9 cellular contexts compared by ENCODE assay signal in the genomic region with DNA sequence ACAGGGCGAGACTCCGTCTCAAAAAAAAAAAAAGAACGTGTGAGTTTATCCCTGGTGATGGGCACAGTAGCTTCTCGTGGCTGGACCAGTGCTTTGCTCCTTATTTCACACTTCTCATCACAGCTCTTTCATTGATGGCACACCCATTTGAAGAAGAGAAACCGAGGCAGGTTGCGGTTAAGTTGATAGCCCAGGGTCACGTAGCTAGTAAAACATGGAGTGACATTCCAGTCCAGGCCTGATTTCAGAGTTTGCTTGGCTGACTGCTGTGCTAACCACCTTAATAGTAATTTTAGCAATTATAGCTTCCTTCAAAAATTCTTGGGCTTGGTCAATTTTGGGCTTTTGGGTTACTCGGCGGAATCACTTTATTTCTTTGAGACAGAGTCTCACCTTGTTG.
"Had no signal": no experiment of that assay in that cellular context is flagged by ENCODE, and none has a peak within 500 bp of the region (broad histone marks: within the 10 kb centered on the region; RNA-seq: fewer than 3 reads in every experiment).

No MANE protein-coding gene starts in this region.

- H3K27me3 Mint-ChIP-seq: activated CD4-positive, alpha-beta T cell treated with anti-CD3 and anti-CD28 coated beads for 36 hours; activated naive CD8-positive, alpha-beta T cell treated with anti-CD3 and anti-CD28 coated beads for 36 hours; stimulated activated naive B cell treated with anti-CD40 and anti-IgM and Interleukin-4, amounts not matched to agents 10 μg/mL and 1 μg/mL and 100 μg/mL, for 72 hours had no signal

- H3K4me3 Mint-ChIP-seq: activated CD4-positive, alpha-beta T cell treated with anti-CD3 and anti-CD28 coated beads for 36 hours; activated naive CD8-positive, alpha-beta T cell treated with anti-CD3 and anti-CD28 coated beads for 36 hours; nephron progenitor cell; stimulated activated naive B cell treated with anti-CD40 and anti-IgM and Interleukin-4, amounts not matched to agents 10 μg/mL and 1 μg/mL and 100 μg/mL, for 72 hours had no signal

- DNase-seq: activated CD4-positive, alpha-beta T cell treated with anti-CD3 and anti-CD28 coated beads for 36 hours; activated CD4-positive, alpha-beta T cell treated with anti-CD3 and anti-CD28 coated beads, Interleukin-2, amount 50 U/mL, for 48 hours; activated naive CD8-positive, alpha-beta T cell treated with anti-CD3 and anti-CD28 coated beads for 36 hours; amniotic stem cell; nephron progenitor cell; occipital lobe; stimulated activated naive B cell treated with anti-CD40 and anti-IgM and Interleukin-4, amounts not matched to agents 10 μg/mL and 1 μg/mL and 100 μg/mL, for 72 hours; uterus had no signal

- H3K27me3 ChIP-seq: uterus had no signal

- H3K36me3 ChIP-seq: uterus had no signal

- H3K27ac ChIP-seq: SK-N-MC, uterus had no signal

- H3K27ac Mint-ChIP-seq: activated CD4-positive, alpha-beta T cell treated with anti-CD3 and anti-CD28 coated beads for 36 hours; activated naive CD8-positive, alpha-beta T cell treated with anti-CD3 and anti-CD28 coated beads for 36 hours; nephron progenitor cell; stimulated activated naive B cell treated with anti-CD40 and anti-IgM and Interleukin-4, amounts not matched to agents 10 μg/mL and 1 μg/mL and 100 μg/mL, for 72 hours had no signal

- ATAC-seq: activated CD4-positive, alpha-beta T cell treated with anti-CD3 and anti-CD28 coated beads for 36 hours; stimulated activated naive B cell treated with anti-CD40 and anti-IgM and Interleukin-4, amounts not matched to agents 10 μg/mL and 1 μg/mL and 100 μg/mL, for 72 hours had no signal

- H3K4me3 ChIP-seq: SK-N-MC, uterus had no signal
